ENCODE assay signal across 1 cellular context in genomic region chr4:10024303-10024702, GRCh38.
A peak's percentile ranks its signal among the peaks of the same experiment; 100 is the strongest.
TF ChIP-seq lines count a peak whose summit lies in the region.

No MANE protein-coding gene starts in this region.

TF ChIP-seq in K562, 482 proteins besides CTCF, POLR2A, EP300 and RAD21 (continued from another document):
- peak; percentile 29; the same call in 1 of the 2 replicates for TF ChIP-seq USF1 (CRISPR knock-in tag; IDR thresholded peaks at IDR 0.05)
